In the genomic region with DNA sequence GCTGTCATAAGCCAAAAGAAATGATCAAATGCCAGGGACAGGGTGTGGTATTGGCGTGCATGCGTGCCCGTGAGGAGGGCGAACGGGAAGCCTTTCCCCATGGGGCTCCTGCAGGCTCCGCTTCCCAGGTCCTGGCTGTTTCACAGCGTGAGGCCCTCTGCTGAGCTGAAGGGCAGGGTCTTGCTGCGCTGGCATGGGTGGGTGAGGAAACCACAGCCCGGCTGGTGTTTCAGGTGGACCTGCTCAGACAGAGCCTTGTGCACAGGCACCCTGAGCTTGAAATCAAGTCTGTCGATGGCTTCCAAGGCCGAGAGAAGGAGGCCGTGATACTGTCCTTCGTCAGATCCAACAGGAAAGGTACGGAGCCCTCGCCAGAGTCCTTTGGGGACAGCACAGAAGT, we compare ENCODE assay signal across 28 cellular contexts. TPM values are rescaled to one million over a fixed set of nuclear protein-coding genes. Genes with fewer than 3 reads are reported as not detected.
"Had no signal": no experiment of that assay in that cellular context is flagged by ENCODE, and none has a peak within 500 bp of the region (broad histone marks: within the 10 kb centered on the region; RNA-seq: fewer than 3 reads in every experiment).

No MANE protein-coding gene starts in this region.

- ATAC-seq: gastrocnemius medialis; natural killer cell treated with Interleukin-12 subunit alpha and Interleukin-12 subunit beta and Interleukin-15 and Interleukin-18, amount 100 ng/mL, for 72 hours; pancreas; right lobe of liver; stimulated activated naive B cell treated with anti-CD40 and anti-IgM and Interleukin-4, amounts not matched to agents 10 μg/mL and 1 μg/mL and 100 μg/mL, for 72 hours; stimulated activated naive CD8-positive, alpha-beta T cell treated with anti-CD3 and anti-CD28 coated beads, Interleukin-15, amount 100 ng/mL, for 72 hours had no signal

- DNase-seq: caudate nucleus; dorsolateral prefrontal cortex; effector CD8-positive, alpha-beta T cell; gastrocnemius medialis; kidney glomerular epithelial cell; mammary epithelial cell; nucleus accumbens; retina; stimulated activated CD4-positive, alpha-beta T cell treated with anti-CD3 and anti-CD28 coated beads, Interleukin-2, amount 100 ng/mL, for 24 hours; stimulated activated CD4-positive, alpha-beta T cell treated with anti-CD3 and anti-CD28 coated beads, Interleukin-4, amount 100 ng/mL, for 4 hours; stimulated activated naive B cell treated with anti-CD40 and anti-IgM and Interleukin-4, amounts not matched to agents 10 μg/mL and 1 μg/mL and 100 μg/mL, for 72 hours; stimulated activated naive CD8-positive, alpha-beta T cell treated with anti-CD3 and anti-CD28 coated beads, Interleukin-15, amount 100 ng/mL, for 72 hours; trophoblast cell had no signal

- H3K36me3 ChIP-seq: neural progenitor cell had no signal

- H3K4me1 ChIP-seq: gastrocnemius medialis, neural progenitor cell, pancreas, right lobe of liver had no signal

- H3K9ac ChIP-seq: neural progenitor cell had no signal

- H3K9me3 Mint-ChIP-seq: natural killer cell treated with Interleukin-12 subunit alpha and Interleukin-12 subunit beta and Interleukin-15 and Interleukin-18, amount 100 ng/mL, for 72 hours; neural progenitor cell; stimulated activated naive B cell treated with anti-CD40 and anti-IgM and Interleukin-4, amounts not matched to agents 10 μg/mL and 1 μg/mL and 100 μg/mL, for 72 hours; stimulated activated naive CD8-positive, alpha-beta T cell treated with anti-CD3 and anti-CD28 coated beads, Interleukin-15, amount 100 ng/mL, for 72 hours had no signal

- H3K4me3 ChIP-seq: coronary artery, dorsolateral prefrontal cortex, gastrocnemius medialis, hepatocyte, neural progenitor cell, pancreas, right lobe of liver, thoracic aorta had no signal

- H3K4me3 Mint-ChIP-seq: natural killer cell treated with Interleukin-12 subunit alpha and Interleukin-12 subunit beta and Interleukin-15 and Interleukin-18, amount 100 ng/mL, for 72 hours; neural progenitor cell; stimulated activated naive B cell treated with anti-CD40 and anti-IgM and Interleukin-4, amounts not matched to agents 10 μg/mL and 1 μg/mL and 100 μg/mL, for 72 hours; stimulated activated naive CD8-positive, alpha-beta T cell treated with anti-CD3 and anti-CD28 coated beads, Interleukin-15, amount 100 ng/mL, for 72 hours had no signal

- H3K9me3 ChIP-seq: gastrocnemius medialis, pancreas, right lobe of liver, thoracic aorta had no signal

- H3K27ac ChIP-seq: coronary artery, dorsolateral prefrontal cortex, gastrocnemius medialis, hepatocyte, neural progenitor cell, pancreas, right lobe of liver, thoracic aorta had no signal

- H3K4me1 Mint-ChIP-seq: neural progenitor cell; stimulated activated naive B cell treated with anti-CD40 and anti-IgM and Interleukin-4, amounts not matched to agents 10 μg/mL and 1 μg/mL and 100 μg/mL, for 72 hours; stimulated activated naive CD8-positive, alpha-beta T cell treated with anti-CD3 and anti-CD28 coated beads, Interleukin-15, amount 100 ng/mL, for 72 hours had no signal

- H3K27me3 Mint-ChIP-seq: natural killer cell treated with Interleukin-12 subunit alpha and Interleukin-12 subunit beta and Interleukin-15 and Interleukin-18, amount 100 ng/mL, for 72 hours; progenitor cell of endocrine pancreas; stimulated activated naive B cell treated with anti-CD40 and anti-IgM and Interleukin-4, amounts not matched to agents 10 μg/mL and 1 μg/mL and 100 μg/mL, for 72 hours; stimulated activated naive CD8-positive, alpha-beta T cell treated with anti-CD3 and anti-CD28 coated beads, Interleukin-15, amount 100 ng/mL, for 72 hours had no signal

- H3K79me2 ChIP-seq: hepatocyte had no signal

- H3K4me2 ChIP-seq: hepatocyte, neural progenitor cell had no signal

- H2AFZ ChIP-seq: hepatocyte, neural progenitor cell had no signal

- H3K27ac Mint-ChIP-seq: natural killer cell treated with Interleukin-12 subunit alpha and Interleukin-12 subunit beta and Interleukin-15 and Interleukin-18, amount 100 ng/mL, for 72 hours; neural progenitor cell; progenitor cell of endocrine pancreas; stimulated activated naive B cell treated with anti-CD40 and anti-IgM and Interleukin-4, amounts not matched to agents 10 μg/mL and 1 μg/mL and 100 μg/mL, for 72 hours had no signal

- H3K27me3 ChIP-seq: dorsolateral prefrontal cortex, gastrocnemius medialis, hepatocyte, neural progenitor cell, pancreas, right lobe of liver had no signal

RNA-seq across cellular contexts. Expression of a gene that starts 45.7 kb away (rescaled TPM):
- total RNA-seq: cerebellum; dorsolateral prefrontal cortex; fibroblast of lung; gastrocnemius medialis; hepatocyte; lower leg skin; mammary epithelial cell; mesenteric fat pad; mucosa of gallbladder; natural killer cell treated with Interleukin-12 subunit alpha and Interleukin-12 subunit beta and Interleukin-15 and Interleukin-18, amount 100 ng/mL, for 72 hours; pancreas; progenitor cell of endocrine pancreas; right lobe of liver; skeletal muscle tissue; urinary bladder had no signal
